In genomic region chr2:183519371-183520056, GRCh38 we compare ENCODE assay signal across 17 cellular contexts.
DNase-seq lines count a peak whose midpoint lies in the region; ATAC-seq, FAIRE-seq and TF ChIP-seq lines count a peak whose summit lies in the region.
"Had no signal": no experiment of that assay in that cellular context is flagged by ENCODE, and none has a peak within 500 bp of the region (broad histone marks: within the 10 kb centered on the region; RNA-seq: fewer than 3 reads in every experiment).

No MANE protein-coding gene starts in this region.

- intact Hi-C loops in left lung (cut with DNase I), result no loop called here
- intact Hi-C loops in cardiac septum (cut with DNase I), result no loop called here
- intact Hi-C loops in kidney (cut with DNase I), result no loop called here

- H2AFZ ChIP-seq in OCI-LY3 (ENCODE audit: low read depth, low read length), result no peak overlapping the region

- TF ChIP-seq CTCF in OCI-LY3 (IDR thresholded peaks at IDR 0.05; ENCODE audit: low read depth, low read length) (no peak), left lung (IDR thresholded peaks at IDR 0.05) (no peak), kidney (IDR thresholded peaks at IDR 0.05; ENCODE audit: borderline replicate concordance, extremely low read depth, insufficient read depth) (no peak)

- H3K9ac ChIP-seq in OCI-LY3 (ENCODE audit: low read length) (no peak overlapping the region), kidney (ENCODE audit: low read length in 2 of 2) (no peak overlapping the region)

- no peaks in the 10 kb centered on the region for H3K27me3 ChIP-seq in OCI-LY3 (ENCODE audit: low read depth, low read length)
- H3K27me3 ChIP-seq in left lung, result no peaks in the 10 kb centered on the region

- peak overlapping the region; percentile 25; the same call in 1 of the 2 replicates for H3K4me2 ChIP-seq in OCI-LY3 (ENCODE audit: low read length)

- H3K27ac ChIP-seq in OCI-LY3 (ENCODE audit: low read length), result no peak overlapping the region
- no peak overlapping the region for H3K27ac ChIP-seq in left lung
- no peak overlapping the region for H3K27ac ChIP-seq in kidney (ENCODE audit: low read depth in 2 of 2, low read length in 2 of 2)

- DNase-seq in COR-L47 (lab: John Stamatoyannopoulos, UW), result peak; percentile 72
- DNase-seq in NCI-H1105 (lab: John Stamatoyannopoulos, UW), result peak; percentile 50
- peak; percentile 80 for DNase-seq in NCI-H2107 treated with DMSO at 0.1 percent for 48 hours (lab: John Stamatoyannopoulos, UW; ENCODE audit: unreplicated experiment)
- DNase-seq in left lung, result no peak
- DNase-seq in cardiac septum (ENCODE audit: low spot score), result no peak
- no peak for DNase-seq in kidney
- DNase-seq: Karpas-422, MM.1S, NCI-H1694, NCI-H446, NCI-H82, SIG-M5, T-helper 2 cell had no signal

- no peak for ATAC-seq in left lung
- ATAC-seq in GM18873 (IDR thresholded peaks at IDR 0.05; ENCODE audit: low FRiP score, unreplicated experiment), result no peak

- H4K20me1 ChIP-seq in OCI-LY3 (ENCODE audit: insufficient read depth, low read length), result no peaks in the 10 kb centered on the region

- H3K4me1 ChIP-seq in OCI-LY3 (ENCODE audit: low read length) (peaks cover 12% of the 10 kb centered on the region), left lung (no peaks in the 10 kb centered on the region), kidney (ENCODE audit: control insufficient read depth in 1 of 2, insufficient read depth in 1 of 2, low read depth in 1 of 2, low read length in 2 of 2) (no peaks in the 10 kb centered on the region)

- H3K36me3 ChIP-seq in OCI-LY3 (replicated peaks; ENCODE audit: low read depth, low read length) (no peaks in the 10 kb centered on the region), left lung (no peaks in the 10 kb centered on the region), kidney (ENCODE audit: control insufficient read depth in 1 of 2, insufficient read depth in 2 of 2, low read length in 2 of 2) (no peaks in the 10 kb centered on the region)

- no peaks in the 10 kb centered on the region for H3K9me3 ChIP-seq in OCI-LY3 (ENCODE audit: insufficient read depth, low read length)
- H3K9me3 ChIP-seq in left lung, result no peaks in the 10 kb centered on the region
- H3K9me3 ChIP-seq in kidney (ENCODE audit: control insufficient read depth in 1 of 2, low read length in 2 of 2), result no peaks in the 10 kb centered on the region

- H3K79me2 ChIP-seq in OCI-LY3 (ENCODE audit: low read length), result no peaks in the 10 kb centered on the region

- H3K4me3 ChIP-seq in OCI-LY3 (ENCODE audit: low read length) (no peak overlapping the region), left lung (no peak overlapping the region), kidney (ENCODE audit: low read length in 2 of 2) (no peak overlapping the region)

- no peak for FAIRE-seq in kidney (lab: Jason Lieb, UNC)
- FAIRE-seq: A204.1, H54 had no signal

Comparison
In these comparisons a context has a peak if more than half of its experiments do, and no peak if none do; other contexts are left out.
1. DNase-seq: peak in COR-L47 (single experiment), NCI-H1105 (single experiment) and NCI-H2107 treated with DMSO at 0.1 percent for 48 hours (single experiment); none in left lung (0 of 2), cardiac septum (single experiment) and kidney (single experiment).